Comparison of ENCODE assay signal across 29 cellular contexts in the genomic region with DNA sequence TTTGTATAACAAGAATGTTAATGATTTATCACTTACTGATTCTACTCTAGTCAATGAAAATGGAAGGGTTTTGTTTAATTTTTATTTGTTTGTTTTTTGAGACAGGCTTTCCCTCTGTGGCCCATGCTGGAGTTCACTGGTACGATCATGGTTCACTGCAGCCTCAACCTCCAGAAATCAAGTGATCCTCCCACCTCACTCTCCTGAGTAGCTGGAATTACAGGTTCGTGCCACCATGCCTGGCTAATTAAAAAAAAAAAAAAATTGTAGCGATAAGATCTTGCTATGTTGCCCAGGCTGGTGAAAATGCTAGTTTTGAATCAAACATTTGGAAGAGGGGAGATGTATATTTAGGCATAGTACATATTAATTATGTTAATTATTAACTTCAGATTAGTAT.
"Had no signal": no experiment of that assay in that cellular context is flagged by ENCODE, and none has a peak within 500 bp of the region (broad histone marks: within the 10 kb centered on the region; RNA-seq: fewer than 3 reads in every experiment).

No MANE protein-coding gene starts in this region.

- H3K27ac ChIP-seq: colonic mucosa, esophagus squamous epithelium, left lung, prostate gland, suprapubic skin, transverse colon, upper lobe of right lung, uterus had no signal

- H3K4me1 ChIP-seq: colonic mucosa, left lung, prostate gland, transverse colon, upper lobe of right lung, uterus had no signal

- H3K27me3 ChIP-seq: colonic mucosa, esophagus squamous epithelium, heart right ventricle, left lung, suprapubic skin, transverse colon, upper lobe of right lung, uterus had no signal

- H3K4me3 ChIP-seq: colonic mucosa, esophagus squamous epithelium, heart right ventricle, left lung, prostate gland, smooth muscle cell, suprapubic skin, transverse colon, upper lobe of right lung, uterus had no signal

- H3K9me3 ChIP-seq: colonic mucosa, esophagus squamous epithelium, heart right ventricle, left lung, prostate gland, suprapubic skin, transverse colon, upper lobe of right lung, uterus had no signal

- H3K4me2 ChIP-seq: smooth muscle cell had no signal

- H3K36me3 Mint-ChIP-seq: naive thymus-derived CD4-positive, alpha-beta T cell had no signal

- DNase-seq: colonic mucosa; dermis blood vessel endothelial cell; effector memory CD4-positive, alpha-beta T cell; erythroblast; esophagus squamous epithelium; foreskin melanocyte; glutamatergic neuron; heart right ventricle; hippocampal formation; left lung; mesenchymal stem cell; midbrain; naive thymus-derived CD4-positive, alpha-beta T cell; nephron progenitor cell; nucleus accumbens; right cardiac atrium; stimulated activated CD4-positive, alpha-beta T cell treated with anti-CD3 and anti-CD28 coated beads, Interleukin-12 subunit alpha, Interleukin-12 subunit beta, amount 100 ng/mL, for 4 hours; stimulated activated CD4-positive, alpha-beta T cell treated with anti-CD3 and anti-CD28 coated beads, Interleukin-1b, Interleukin-23, amount 100 ng/mL, for 48 hours; stimulated activated CD4-positive, alpha-beta T cell treated with anti-CD3 and anti-CD28 coated beads, Interleukin-4, amount 100 ng/mL, for 1 hour; stimulated activated CD8-positive, alpha-beta memory T cell treated with anti-CD3 and anti-CD28 coated beads, Interleukin-4, amount 100 ng/mL, for 48 hours; stimulated activated naive CD4-positive, alpha-beta T cell; stimulated activated naive CD8-positive, alpha-beta T cell treated with anti-CD3 and anti-CD28 coated beads, Interleukin-15, amount 100 ng/mL, for 72 hours; transverse colon; upper lobe of right lung; uterus had no signal

- ATAC-seq: heart right ventricle; left lung; naive thymus-derived CD4-positive, alpha-beta T cell; right cardiac atrium; stimulated activated naive CD8-positive, alpha-beta T cell treated with anti-CD3 and anti-CD28 coated beads, Interleukin-15, amount 100 ng/mL, for 72 hours; upper lobe of right lung had no signal

- H3K4me3 Mint-ChIP-seq: naive thymus-derived CD4-positive, alpha-beta T cell; nephron progenitor cell; stimulated activated naive CD8-positive, alpha-beta T cell treated with anti-CD3 and anti-CD28 coated beads, Interleukin-15, amount 100 ng/mL, for 72 hours had no signal

- H3K4me1 Mint-ChIP-seq: naive thymus-derived CD4-positive, alpha-beta T cell; stimulated activated naive CD8-positive, alpha-beta T cell treated with anti-CD3 and anti-CD28 coated beads, Interleukin-15, amount 100 ng/mL, for 72 hours had no signal

- H3K36me3 ChIP-seq: colonic mucosa, esophagus squamous epithelium, left lung, prostate gland, suprapubic skin, transverse colon, upper lobe of right lung, uterus had no signal

- H3K27me3 Mint-ChIP-seq: naive thymus-derived CD4-positive, alpha-beta T cell; stimulated activated naive CD8-positive, alpha-beta T cell treated with anti-CD3 and anti-CD28 coated beads, Interleukin-15, amount 100 ng/mL, for 72 hours had no signal

- H3K27ac Mint-ChIP-seq: naive thymus-derived CD4-positive, alpha-beta T cell; nephron progenitor cell; stimulated activated naive CD8-positive, alpha-beta T cell treated with anti-CD3 and anti-CD28 coated beads, Interleukin-15, amount 100 ng/mL, for 72 hours had no signal

- H3K9me3 Mint-ChIP-seq: nephron progenitor cell; stimulated activated naive CD8-positive, alpha-beta T cell treated with anti-CD3 and anti-CD28 coated beads, Interleukin-15, amount 100 ng/mL, for 72 hours had no signal

- FAIRE-seq: keratinocyte had no signal
